In the genomic region with DNA sequence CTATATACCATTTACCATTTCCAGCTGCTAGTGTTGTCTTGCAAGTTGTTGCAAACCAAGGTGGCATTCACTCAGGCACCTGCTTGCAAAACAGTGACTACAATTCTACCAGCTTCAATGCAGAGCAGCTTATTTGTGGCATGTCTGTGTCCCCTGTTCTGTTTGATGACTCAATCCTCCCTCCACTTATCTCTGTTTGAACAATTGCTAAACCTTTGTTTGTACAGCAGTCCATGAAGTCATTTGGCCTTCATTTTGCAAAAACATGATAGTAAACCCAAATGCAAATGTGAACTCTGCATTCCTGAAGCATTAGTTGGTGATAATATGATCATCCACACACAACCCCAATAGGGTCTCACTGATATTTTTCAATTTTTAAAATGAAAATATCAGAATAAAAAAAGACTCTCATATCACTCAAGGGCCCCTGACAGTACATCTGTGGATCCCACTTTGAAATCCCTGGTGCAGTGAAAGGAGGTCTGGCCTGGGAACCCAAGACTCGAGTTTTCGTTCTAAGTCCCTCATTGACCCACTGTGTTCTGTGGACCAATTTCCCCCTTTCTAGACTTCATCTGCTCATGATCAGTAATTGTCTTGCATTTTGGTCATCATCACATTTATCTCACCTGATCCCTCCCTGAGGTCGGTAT, we compare ENCODE assay signal across 11 cellular contexts.
A peak's percentile ranks its signal among the peaks of the same experiment; 100 is the strongest.
DNase-seq lines count a peak whose midpoint lies in the region; ATAC-seq and TF ChIP-seq lines count a peak whose summit lies in the region.
"Had no signal": no experiment of that assay in that cellular context is flagged by ENCODE, and none has a peak within 500 bp of the region (broad histone marks: within the 10 kb centered on the region; RNA-seq: fewer than 3 reads in every experiment).

No MANE protein-coding gene starts in this region.

- no peaks in the 10 kb centered on the region for H3F3A ChIP-seq in GM23338 (replicated peaks; ENCODE audit: low read depth)

- intact Hi-C loops in Calu3 (cut with micrococcal nuclease; ENCODE audit: unreplicated experiment): no loop called here
- intact Hi-C loops in left lung (cut with DNase I): no loop called here

- H3K4me3 Mint-ChIP-seq in Calu3 (ENCODE audit: low read depth, unreplicated experiment) (no peak overlapping the region), GM23338 (no peak overlapping the region)

- TF ChIP-seq CTCF in Calu3 (IDR thresholded peaks at IDR 0.05; ENCODE audit: unreplicated experiment) (no peak), NB4 (IDR thresholded peaks at IDR 0.05; ENCODE audit: low read depth, low read length) (no peak), left lung (IDR thresholded peaks at IDR 0.05) (no peak), GM23338 (conservative IDR thresholded peaks at IDR 0.05; ENCODE audit: low read depth in 2 of 2) (no peak)

- BruUV-seq in Calu3 (replicated peaks; lab: Mats Ljungman, UMichigan): no TSS peak

- H3K4me1 Mint-ChIP-seq in Calu3 (ENCODE audit: low read depth, unreplicated experiment) (no peaks in the 10 kb centered on the region), GM23338 (no peaks in the 10 kb centered on the region; the same call in 2 of the 3 replicates)

- no peak overlapping the region for H3K4me2 ChIP-seq in GM23338

- H3K4me3 ChIP-seq in NB4 (ENCODE audit: low read depth, low read length) (no peak overlapping the region), left lung (no peak overlapping the region), GM23338 (no peak overlapping the region)
- H3K4me3 ChIP-seq: HAP-1, MG63 had no signal

- ATAC-seq in SK-N-SH treated with all-trans-retinoic acid at 6 μM for 48 hours (peak; percentile 35), left lung (peak; percentile 88), GM18907 (IDR thresholded peaks at IDR 0.05; ENCODE audit: unreplicated experiment) (no peak), GM21786 (IDR thresholded peaks at IDR 0.05; ENCODE audit: unreplicated experiment) (no peak), HG03354 (IDR thresholded peaks at IDR 0.05; ENCODE audit: poor library complexity, severe bottlenecking, unreplicated experiment) (no peak), GM23338 (no peak)

- H3K9me3 Mint-ChIP-seq in Calu3 (ENCODE audit: low read depth, unreplicated experiment) (no peaks in the 10 kb centered on the region), GM23338 (no peaks in the 10 kb centered on the region; the same call in 2 of the 3 replicates)

- H3K4me1 ChIP-seq in left lung (peaks cover 0 to 9% of the 10 kb centered on the region in 2 donors), GM23338 (ENCODE audit: insufficient read depth) (no peaks in the 10 kb centered on the region)
- H3K4me1 ChIP-seq: HAP-1 had no signal

- H3K36me3 ChIP-seq in left lung: no peaks in the 10 kb centered on the region
- no peaks in the 10 kb centered on the region for H3K36me3 ChIP-seq in GM23338 (ENCODE audit: insufficient read depth)
- H3K36me3 ChIP-seq: HAP-1, MG63 had no signal

- no peak overlapping the region for H3K27ac ChIP-seq in left lung
- H3K27ac ChIP-seq in GM23338 (ENCODE audit: low read depth): no peak overlapping the region

- no peaks in the 10 kb centered on the region for H3K27me3 ChIP-seq in left lung
- H3K27me3 ChIP-seq in GM23338 (ENCODE audit: insufficient read depth): no peaks in the 10 kb centered on the region
- H3K27me3 ChIP-seq: MG63 had no signal

- no peak overlapping the region for H3K27ac Mint-ChIP-seq in Calu3 (ENCODE audit: unreplicated experiment)
- no peak overlapping the region for H3K27ac Mint-ChIP-seq in GM23338

- H2AFZ ChIP-seq in GM23338: no peak overlapping the region

- CTCF ChIA-PET in Calu3 (lab: Charles Lee): interaction anchor here (0.6 to 2.0 kb wide), 4 partner anchors 10 to 412 kb away, joined by 3 to 9 read pairs (median 3); no protein-coding TSS in a partner anchor

- no peaks in the 10 kb centered on the region for H3K79me2 ChIP-seq in GM23338 (replicated peaks; ENCODE audit: insufficient read depth)

- no peak for TF ChIP-seq POLR2A in NB4 (IDR thresholded peaks at IDR 0.05; ENCODE audit: extremely low read depth, insufficient read length)

- H3K9me3 ChIP-seq in left lung: no peaks in the 10 kb centered on the region
- H3K9me3 ChIP-seq: HAP-1, MG63 had no signal

- DNase-seq in Calu3 (peak; percentile 38), NB4 (ENCODE audit: low read depth) (peak; percentile 43), left lung (no peak), GM23338 (ENCODE audit: low spot score) (no peak)
- DNase-seq: activated CD4-positive, alpha-beta T cell treated with anti-CD3 and anti-CD28 coated beads for 1 hour; MG63 had no signal

- H3K27me3 Mint-ChIP-seq in Calu3 (ENCODE audit: unreplicated experiment) (peaks cover 82% of the 10 kb centered on the region), GM23338 (ENCODE audit: insufficient read depth, low read depth, poor library complexity) (peaks cover 1% of the 10 kb centered on the region)

- no peaks in the 10 kb centered on the region for H4K20me1 ChIP-seq in GM23338 (replicated peaks; ENCODE audit: insufficient read depth)

- H3K9me2 ChIP-seq in GM23338 (ENCODE audit: insufficient read depth): no peaks in the 10 kb centered on the region

- H3K36me3 Mint-ChIP-seq in Calu3 (ENCODE audit: insufficient read depth, unreplicated experiment): no peaks in the 10 kb centered on the region
- no peaks in the 10 kb centered on the region; the same call in 2 of the 3 replicates for H3K36me3 Mint-ChIP-seq in GM23338 (ENCODE audit: low read depth)

TF ChIP-seq in SK-N-SH treated with all-trans-retinoic acid at 6 μM for 48 hours, 23 proteins besides CTCF, POLR2A, EP300 and RAD21:
- no peak for TF ChIP-seq ZNF565 (CRISPR knock-in tag; conservative IDR thresholded peaks at IDR 0.05; ENCODE audit: low read depth)
- peak; percentile 56; the same call in 1 of the 2 replicates for TF ChIP-seq SNAI2 (CRISPR knock-in tag; IDR thresholded peaks at IDR 0.05)
- TF ChIP-seq, protein P1, sequence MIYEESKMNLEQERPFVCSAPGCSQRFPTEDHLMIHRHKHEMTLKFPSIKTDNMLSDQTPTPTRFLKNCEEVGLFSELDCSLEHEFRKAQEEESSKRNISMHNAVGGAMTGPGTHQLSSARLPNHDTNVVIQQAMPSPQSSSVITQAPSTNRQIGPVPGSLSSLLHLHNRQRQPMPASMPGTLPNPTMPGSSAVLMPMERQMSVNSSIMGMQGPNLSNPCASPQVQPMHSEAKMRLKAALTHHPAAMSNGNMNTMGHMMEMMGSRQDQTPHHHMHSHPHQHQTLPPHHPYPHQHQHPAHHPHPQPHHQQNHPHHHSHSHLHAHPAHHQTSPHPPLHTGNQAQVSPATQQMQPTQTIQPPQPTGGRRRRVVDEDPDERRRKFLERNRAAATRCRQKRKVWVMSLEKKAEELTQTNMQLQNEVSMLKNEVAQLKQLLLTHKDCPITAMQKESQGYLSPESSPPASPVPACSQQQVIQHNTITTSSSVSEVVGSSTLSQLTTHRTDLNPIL (CRISPR knock-in tag; IDR thresholded peaks at IDR 0.05; ENCODE audit: low read depth): peak; percentile 56; the same call in 1 of the 2 replicates
- TF ChIP-seq ISL1 (CRISPR knock-in tag; IDR thresholded peaks at IDR 0.05): peak; percentile 69; the same call in 1 of the 2 replicates
TF ChIP-seq in SK-N-SH treated with all-trans-retinoic acid at 6 μM for 48 hours: peak in this region for 3.

TF ChIP-seq in GM23338, 12 proteins besides CTCF, POLR2A, EP300 and RAD21 (continues in another document):
- TF ChIP-seq ZNF331 (CRISPR knock-in tag; IDR thresholded peaks at IDR 0.05; ENCODE audit: low read depth) (no peak), STAT1 (IDR thresholded peaks at IDR 0.05; ENCODE audit: unreplicated experiment) (no peak)

Comparison
In these comparisons a context has a peak if more than half of its experiments do, and no peak if none do; other contexts are left out.
1. DNase-seq: peak in Calu3 (single experiment) and NB4 (single experiment); none in left lung (0 of 2) and GM23338 (single experiment).
2. ATAC-seq: peak in SK-N-SH treated with all-trans-retinoic acid at 6 μM for 48 hours (single experiment) and left lung (single experiment); none in GM18907 (single experiment), GM21786 (single experiment), HG03354 (single experiment) and GM23338 (single experiment).